In the genomic region with DNA sequence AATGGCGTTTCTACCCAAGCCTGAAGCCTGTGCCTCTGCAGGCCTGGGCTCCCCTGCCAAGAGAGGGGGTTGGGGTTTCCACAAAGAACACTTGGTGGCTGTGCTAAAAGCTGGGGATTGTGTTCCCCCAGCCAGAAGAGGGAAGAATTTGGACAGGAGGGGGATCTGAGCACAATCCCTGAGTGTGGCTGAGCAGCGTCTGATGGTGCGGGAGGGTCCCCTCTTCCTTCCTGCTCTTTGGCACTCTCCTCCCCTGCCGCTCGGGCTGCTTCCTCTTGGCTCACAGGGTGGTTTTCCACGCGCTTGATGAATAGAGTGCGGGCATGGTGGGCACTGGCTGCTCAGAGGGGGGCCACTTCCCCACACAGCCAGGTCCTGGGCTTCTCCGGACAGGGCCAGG, we compare ENCODE assay signal across 27 cellular contexts. TPM values are rescaled to one million over a fixed set of nuclear protein-coding genes. Genes with fewer than 3 reads are reported as not detected.
DNase-seq lines count a peak whose midpoint lies in the region; ATAC-seq and TF ChIP-seq lines count a peak whose summit lies in the region.
"Had no signal": no experiment of that assay in that cellular context is flagged by ENCODE, and none has a peak within 500 bp of the region (broad histone marks: within the 10 kb centered on the region; RNA-seq: fewer than 3 reads in every experiment).

No MANE protein-coding gene starts in this region.

- no peak overlapping the region for H2BK120ac ChIP-seq in IMR-90 (ENCODE audit: low read depth, low read length)

- intact Hi-C loops in IMR-90 (cut with micrococcal nuclease) = no loop called here

- no peak overlapping the region for H3K9ac ChIP-seq in IMR-90 (ENCODE audit: low read depth, low read length)

- no peak overlapping the region for H3K27ac ChIP-seq in IMR-90 (ENCODE audit: insufficient read depth, low read length)
- H3K27ac ChIP-seq in caudate nucleus (ENCODE audit: low read depth, low read length) = peak overlapping the region; percentile 99
- H3K27ac ChIP-seq: colonic mucosa, epithelial cell of prostate, psoas muscle, WERI-Rb-1 had no signal

- ATAC-seq in IMR-90 (ENCODE audit: low read depth) (no peak), GM19455 (IDR thresholded peaks at IDR 0.05; ENCODE audit: unreplicated experiment) (no peak), GM19467 (IDR thresholded peaks at IDR 0.05; ENCODE audit: unreplicated experiment) (no peak), GM18502 (IDR thresholded peaks at IDR 0.05; ENCODE audit: poor library complexity, unreplicated experiment) (no peak)
- ATAC-seq: GM23338, left ventricle myocardium superior, psoas muscle had no signal

- POLR2A ChIA-PET in IMR-90 (lab: Charles Lee; ENCODE audit: unreplicated experiment) = no interaction called here

- H3K18ac ChIP-seq in IMR-90 (ENCODE audit: low read depth, low read length) = no peak overlapping the region

- no peak for TF ChIP-seq CTCF in IMR-90 (conservative IDR thresholded peaks at IDR 0.05; ENCODE audit: low read depth, low read length)

- no peaks in the 10 kb centered on the region for H3K36me3 ChIP-seq in IMR-90 (ENCODE audit: control insufficient read depth, insufficient read depth, low read length)
- H3K36me3 ChIP-seq: colonic mucosa, sigmoid colon had no signal

- H2BK5ac ChIP-seq in IMR-90 (ENCODE audit: low read depth, low read length, poor library complexity, severe bottlenecking) = no peak overlapping the region

- peak overlapping the region; percentile 21 for H2AFZ ChIP-seq in IMR-90 (replicated peaks; ENCODE audit: low read length, poor library complexity)
- H2AFZ ChIP-seq: GM23338 had no signal

- no peak overlapping the region for H4K5ac ChIP-seq in IMR-90 (ENCODE audit: low read depth, low read length)

- no TSS peak for BruUV-seq in IMR-90 (replicated peaks; lab: Mats Ljungman, UMichigan)

- H3K9me1 ChIP-seq in IMR-90 (ENCODE audit: insufficient read depth, low read length) = no peaks in the 10 kb centered on the region

- no peaks in the 10 kb centered on the region for H3K4me1 ChIP-seq in IMR-90 (ENCODE audit: control insufficient read depth, insufficient read depth, low read length)
- H3K4me1 ChIP-seq: colonic mucosa, psoas muscle had no signal

- no peak overlapping the region for H2BK20ac ChIP-seq in IMR-90 (ENCODE audit: low read depth, low read length)

- no peaks in the 10 kb centered on the region for H3K9me3 ChIP-seq in IMR-90 (ENCODE audit: control insufficient read depth, insufficient read depth, low read length)
- H3K9me3 ChIP-seq: colonic mucosa, psoas muscle, sigmoid colon had no signal

- TF ChIP-seq POLR2A in IMR-90 (IDR thresholded peaks at IDR 0.05; ENCODE audit: low read depth, low read length) = no peak

- no peak overlapping the region for H4K8ac ChIP-seq in IMR-90 (ENCODE audit: low read depth in 2 of 2, low read length in 2 of 2)

- H3K4ac ChIP-seq in IMR-90 (ENCODE audit: low read depth, low read length) = no peak overlapping the region

- H3K14ac ChIP-seq in IMR-90 (replicated peaks; ENCODE audit: low read depth, low read length) = no peak overlapping the region

- TF ChIP-seq RAD21 in IMR-90 (IDR thresholded peaks at IDR 0.05; ENCODE audit: low read length) = no peak

- WGBS in IMR-90 (ENCODE audit: extremely low coverage in 2 of 2, insufficient read length in 1 of 2), 2 experiments = 0% methylated on average over 1 of the region's 9 CpGs; no CpG with 5 or more reads in 1 of the 2 experiments

- H2AK5ac ChIP-seq in IMR-90 (ENCODE audit: low read depth, low read length) = no peak overlapping the region

- no peak overlapping the region for H2BK15ac ChIP-seq in IMR-90 (ENCODE audit: low read depth, low read length)

- no peak for DNase-seq in IMR-90
- peak in 49 of 61 donors; percentile 23 to 90 (median 55) for DNase-seq in caudate nucleus (lab: John Stamatoyannopoulos, UW)
- peak; percentile 72 for DNase-seq in midbrain (lab: John Stamatoyannopoulos, UW)
- DNase-seq in stimulated activated naive CD4-positive, alpha-beta T cell (lab: John Stamatoyannopoulos, UW) = no peak
- DNase-seq: activated CD4-positive, alpha-beta T cell treated with anti-CD3 and anti-CD28 coated beads, Interleukin-2, amount 10 ng/mL, durations not matched to agents 24 days and 14 days; activated CD8-positive, alpha-beta memory T cell treated with anti-CD3 and anti-CD28 coated beads for 24 hours; activated T-cell treated with anti-CD3 and anti-CD28 coated beads for 4 hours; aorta; colonic mucosa; effector memory CD4-positive, alpha-beta T cell; left ventricle myocardium superior; NCI-H1048; NCI-H1694 treated with DMSO at 0.1 percent for 48 hours; NCI-H2171; NCI-H510A treated with DMSO at 0.1 percent for 48 hours; psoas muscle; SIG-M5; sigmoid colon; stimulated activated CD4-positive, alpha-beta T cell treated with anti-CD3 and anti-CD28 coated beads, Interleukin-4, amount 100 ng/mL, for 1 hour; SW 1271; WERI-Rb-1 had no signal

- H3K56ac ChIP-seq in IMR-90 (ENCODE audit: extremely low read depth, insufficient read depth, low read length) = no peak overlapping the region

- dilution Hi-C loops in IMR-90 (cut with HindIII; ENCODE audit: low sequenced_read_pairs, unreplicated experiment) = no loop called here

- no peak overlapping the region for H2AK9ac ChIP-seq in IMR-90 (replicated peaks; ENCODE audit: low read depth, low read length, poor library complexity)

- no peaks in the 10 kb centered on the region; a peak in 1 of 4 replicates for H3K79me1 ChIP-seq in IMR-90 (ENCODE audit: low read depth in 1 of 2, low read length in 2 of 2)

- in situ Hi-C loops in IMR-90 (cut with MboI; ENCODE audit: low sequenced_read_pairs) = loop anchor here (10.0 to 25.0 kb wide), 2 partner anchors 232 to 589 kb away; a partner anchor contains a TSS

- H3K4me2 ChIP-seq in IMR-90 (ENCODE audit: low read depth, low read length) = no peak overlapping the region
- H3K4me2 ChIP-seq: GM23338 had no signal

- H3K4me3 ChIP-seq in IMR-90 (ENCODE audit: insufficient read depth, low read depth, low read length) = no peak overlapping the region
- H3K4me3 ChIP-seq: colonic mucosa, GM23338, psoas muscle, sigmoid colon had no signal

- H4K91ac ChIP-seq in IMR-90 (ENCODE audit: insufficient read depth, low read depth, low read length) = no peak overlapping the region

- H3K23ac ChIP-seq in IMR-90 (ENCODE audit: low read depth, low read length) = no peak overlapping the region

- H4K20me1 ChIP-seq in IMR-90 (ENCODE audit: insufficient read depth, low read length) = no peaks in the 10 kb centered on the region

- CTCF ChIA-PET in IMR-90 (lab: Yijun Ruan, JAX) = interaction anchor here (0.7 kb wide), 2 partner anchors 121 to 1685 kb away, joined by 5 read pairs; no protein-coding TSS in a partner anchor

- peaks cover 24% of the 10 kb centered on the region for H3K27me3 ChIP-seq in IMR-90 (ENCODE audit: control insufficient read depth, insufficient read depth, low read length)
- H3K27me3 ChIP-seq: colonic mucosa, sigmoid colon had no signal

TF ChIP-seq in IMR-90, 13 proteins besides CTCF, POLR2A, EP300 and RAD21:
- TF ChIP-seq MXI1 (IDR thresholded peaks at IDR 0.05; ENCODE audit: borderline replicate concordance, low read depth, low read length) (no peak), CHD1 (IDR thresholded peaks at IDR 0.05; ENCODE audit: low read depth, low read length) (no peak), BHLHE40 (IDR thresholded peaks at IDR 0.05; ENCODE audit: low read depth, low read length) (no peak)

RNA-seq across cellular contexts. Expression of a gene that starts 3.7 kb away (rescaled TPM):
- not detected in 2 replicates for total RNA-seq in IMR-90 (2012; rRNA removed)
- 0.02 TPM in 1 of 2 replicates, not detected in the other for polyA plus RNA-seq in IMR-90 (2012; rRNA removed)
- not detected in 2 replicates for polyA plus RNA-seq in IMR-90 (2012; cell fraction: cytosol; rRNA removed)
- polyA plus RNA-seq in IMR-90 (2012; cell fraction: nucleus; rRNA removed; ENCODE audit: low replicate concordance) = not detected in 2 replicates
- total RNA-seq: activated CD4-positive, alpha-beta T cell treated with anti-CD3 and anti-CD28 coated beads, Interleukin-2, amount 10 ng/mL, durations not matched to agents 24 days and 14 days; psoas muscle had no signal
- polyA plus RNA-seq: aorta, keratinocyte had no signal

RNA-seq across cellular contexts. Expression of a gene that starts 18.1 kb away (rescaled TPM):
- total RNA-seq in IMR-90 (2012; rRNA removed) = 18.1 and 19.7 TPM in 2 replicates
- polyA plus RNA-seq in IMR-90 (2012; rRNA removed) = 30.7 and 38.6 TPM in 2 replicates
- polyA plus RNA-seq in IMR-90 (2012; cell fraction: cytosol; rRNA removed) = 17.7 and 30.7 TPM in 2 replicates
- polyA plus RNA-seq in IMR-90 (2012; cell fraction: nucleus; rRNA removed; ENCODE audit: low replicate concordance) = 37.8 and 46.1 TPM in 2 replicates

RNA-seq across cellular contexts. Expression of a gene that starts 34.0 kb away (rescaled TPM):
- not detected in 2 replicates for total RNA-seq in IMR-90 (2012; rRNA removed)
- polyA plus RNA-seq in IMR-90 (2012; rRNA removed) = 0.05 TPM in 1 of 2 replicates, not detected in the other
- not detected in 2 replicates for polyA plus RNA-seq in IMR-90 (2012; cell fraction: cytosol; rRNA removed)
- polyA plus RNA-seq in IMR-90 (2012; cell fraction: nucleus; rRNA removed; ENCODE audit: low replicate concordance) = not detected in 2 replicates
- total RNA-seq: GM23338 had no signal
- polyA plus RNA-seq: GM23338 had no signal

Comparison
In these comparisons a context has a peak if more than half of its experiments do, and no peak if none do; other contexts are left out.
1. DNase-seq: peak in caudate nucleus (49 of 61) and midbrain (single experiment); none in IMR-90 (single experiment) and stimulated activated naive CD4-positive, alpha-beta T cell (0 of 6).